Comparison of ENCODE assay signal across 8 cellular contexts in genomic region chr11:74593463-74593862, GRCh38. TPM values are rescaled to one million over a fixed set of nuclear protein-coding genes. Genes with fewer than 3 reads are reported as not detected.
A peak's percentile ranks its signal among the peaks of the same experiment; 100 is the strongest.
DNase-seq lines count a peak whose midpoint lies in the region; ATAC-seq, FAIRE-seq and TF ChIP-seq lines count a peak whose summit lies in the region.

No MANE protein-coding gene starts in this region.

- peak overlapping the region; percentile 84 for H3K27ac ChIP-seq in cardiac muscle cell
- no peak overlapping the region for H3K27ac ChIP-seq in K562 (ENCODE audit: extremely low read depth, low read depth, low read length)
- H3K27ac ChIP-seq in upper lobe of left lung = peak overlapping the region in 3 of 4 donors; percentile 82 to 91 (median 88)

- peaks cover 20% of the 10 kb centered on the region for H3K79me2 ChIP-seq in K562 (ENCODE audit: control insufficient read depth, insufficient read depth, low read length)

- H3K27me3 Mint-ChIP-seq in memory B cell = peaks cover 2% of the 10 kb centered on the region

- CTCF ChIA-PET in K562 (lab: Yijun Ruan, JAX; ENCODE audit: low intra/inter-chr PET ratio) = no interaction called here

- no peak for TF ChIP-seq RAD21 in K562 (CRISPR knock-in tag; conservative IDR thresholded peaks at IDR 0.05 in 1 of 2, IDR thresholded peaks at IDR 0.05 in 1 of 2)

- H3K27ac Mint-ChIP-seq in memory B cell = peak overlapping the region; percentile 84

- H3K9me3 ChIP-seq in cardiac muscle cell (ENCODE audit: low read depth) (no peaks in the 10 kb centered on the region), K562 (replicated peaks; ENCODE audit: control insufficient read depth, insufficient read depth, low read depth, low read length) (no peaks in the 10 kb centered on the region), upper lobe of left lung (no peaks in the 10 kb centered on the region)

- in situ Hi-C loops in K562 (cut with MboI) = no loop called here

- TF ChIP-seq CTCF in cardiac muscle cell (IDR thresholded peaks at IDR 0.05; ENCODE audit: low read depth, low read length) (no peak), K562 (IDR thresholded peaks at IDR 0.05 in 2 of 3, conservative IDR thresholded peaks at IDR 0.05 in 1 of 3; ENCODE audit: insufficient read depth in 2 of 3, low read depth in 1 of 3, low read length in 3 of 3) (no peak), upper lobe of left lung (IDR thresholded peaks at IDR 0.05) (no peak)

- H3K4me1 Mint-ChIP-seq in memory B cell = peaks cover 14% of the 10 kb centered on the region

- no TSS peak for BruUV-seq in K562 (replicated peaks; lab: Mats Ljungman, UMichigan)

- ATAC-seq in left cardiac atrium = no peak
- ATAC-seq in K562 = no peak
- no peak for ATAC-seq in memory B cell (ENCODE audit: low read depth)
- no peak for ATAC-seq in upper lobe of left lung (ENCODE audit: low FRiP score in 2 of 2)
- no peak for ATAC-seq in HG02623 (IDR thresholded peaks at IDR 0.05; ENCODE audit: unreplicated experiment)

- TF ChIP-seq EP300 in K562 (IDR thresholded peaks at IDR 0.05; ENCODE audit: low read length) (no peak), upper lobe of left lung (IDR thresholded peaks at IDR 0.05) (no peak)

- intact Hi-C loops in left cardiac atrium (cut with DNase I) (no loop called here), K562 (cut with micrococcal nuclease) (no loop called here)

- H3K4me3 ChIP-seq in cardiac muscle cell (peak overlapping the region; percentile 87), K562 (peak overlapping the region; percentile 88), upper lobe of left lung (peak overlapping the region in 3 of 4 donors; percentile 75 to 81 (median 78))

- peak overlapping the region; percentile 64 to 95; a peak in 3 of 4 replicates for H3K9ac ChIP-seq in K562 (ENCODE audit: insufficient read depth in 1 of 2, low read depth in 2 of 2, low read length in 2 of 2)

- H3K4me2 ChIP-seq in K562 (ENCODE audit: insufficient read depth, low read length) = peak overlapping the region; percentile 81

- WGBS in K562 (ENCODE audit: insufficient coverage, low coverage, missing lambda C conversion rate) = 0% methylated on average over 1 of the region's 1 CpG
- 0 to 4% methylated on average over 1 of the region's 1 CpG for WGBS in upper lobe of left lung, 2 donors

- no peak for FAIRE-seq in K562 (lab: Jason Lieb, UNC)

- H2AFZ ChIP-seq in K562 (ENCODE audit: low read depth, low read length) = peak overlapping the region; percentile 89

- peak overlapping the region; percentile 88 for H3K4me3 Mint-ChIP-seq in memory B cell

- no peaks in the 10 kb centered on the region for H4K20me1 ChIP-seq in K562 (replicated peaks; ENCODE audit: control insufficient read depth, insufficient read depth, low read length)

- peaks cover 5% of the 10 kb centered on the region for H3K4me1 ChIP-seq in cardiac muscle cell (ENCODE audit: low read depth)
- H3K4me1 ChIP-seq in K562 (replicated peaks in 1 of 2; ENCODE audit: control insufficient read depth in 2 of 2, insufficient read depth in 2 of 2, low read length in 2 of 2) = peaks cover 0 to 6% of the 10 kb centered on the region in 2 experiments; a peak in 3 of 5 replicates
- peaks cover 7 to 22% (median 12%) of the 10 kb centered on the region in 4 donors for H3K4me1 ChIP-seq in upper lobe of left lung

- no peaks in the 10 kb centered on the region for H3K9me3 Mint-ChIP-seq in memory B cell

- H3K36me3 ChIP-seq in cardiac muscle cell = peaks cover 4% of the 10 kb centered on the region
- H3K36me3 ChIP-seq in K562 (ENCODE audit: control insufficient read depth, insufficient read depth, low read length) = peaks cover 38% of the 10 kb centered on the region; the same call in 2 of the 3 replicates
- H3K36me3 ChIP-seq in upper lobe of left lung = peaks cover 0 to 20% (median 6%) of the 10 kb centered on the region in 4 donors

- H3K36me3 Mint-ChIP-seq in memory B cell = peaks cover 11% of the 10 kb centered on the region

- no peaks in the 10 kb centered on the region for H3K9me1 ChIP-seq in K562 (ENCODE audit: control insufficient read depth, insufficient read depth, low read length)

- H3K27me3 ChIP-seq in cardiac muscle cell (no peaks in the 10 kb centered on the region), K562 (ENCODE audit: control insufficient read depth in 2 of 2, insufficient read depth in 2 of 2, low read length in 2 of 2) (no peaks in the 10 kb centered on the region), upper lobe of left lung (no peaks in the 10 kb centered on the region)

- DNase-seq in cardiac muscle cell (ENCODE audit: low read depth in 1 of 2, low spot score in 1 of 2) (no peak), left cardiac atrium (no peak), K562 (ENCODE audit: extremely low read depth in 1 of 4, low spot score in 3 of 4) (no peak), memory B cell (ENCODE audit: low spot score in 2 of 2) (no peak), upper lobe of left lung (no peak), NCI-H526 treated with DMSO at 0.1 percent for 48 hours (lab: John Stamatoyannopoulos, UW) (no peak), germinal center (ENCODE audit: low spot score) (no peak)

- POLR2A ChIA-PET in K562 (lab: Yijun Ruan, JAX) = interaction anchor here (1.5 to 1.9 kb wide), 3 partner anchors 9 to 30 kb away, joined by 4 to 14 read pairs (median 6); no protein-coding TSS in a partner anchor

- TF ChIP-seq POLR2A in K562 (conservative IDR thresholded peaks at IDR 0.05) (no peak), upper lobe of left lung (IDR thresholded peaks at IDR 0.05) (no peak)

TF ChIP-seq in K562, 482 proteins besides CTCF, POLR2A, EP300 and RAD21 (continues in another document):
- TF ChIP-seq SIRT6 (IDR thresholded peaks at IDR 0.05; ENCODE audit: low read depth, low read length) (no peak), GATAD2A (IDR thresholded peaks at IDR 0.05) (no peak), GABPB1 (CRISPR knock-in tag; IDR thresholded peaks at IDR 0.05) (no peak), HDAC6 (IDR thresholded peaks at IDR 0.05; ENCODE audit: low read depth, low read length) (no peak), ZFX (CRISPR knock-in tag; IDR thresholded peaks at IDR 0.05) (no peak), ELF2 (CRISPR knock-in tag; IDR thresholded peaks at IDR 0.05) (no peak), SETDB1 (IDR thresholded peaks at IDR 0.05; ENCODE audit: low read length) (no peak)
- TF ChIP-seq, protein P1, sequence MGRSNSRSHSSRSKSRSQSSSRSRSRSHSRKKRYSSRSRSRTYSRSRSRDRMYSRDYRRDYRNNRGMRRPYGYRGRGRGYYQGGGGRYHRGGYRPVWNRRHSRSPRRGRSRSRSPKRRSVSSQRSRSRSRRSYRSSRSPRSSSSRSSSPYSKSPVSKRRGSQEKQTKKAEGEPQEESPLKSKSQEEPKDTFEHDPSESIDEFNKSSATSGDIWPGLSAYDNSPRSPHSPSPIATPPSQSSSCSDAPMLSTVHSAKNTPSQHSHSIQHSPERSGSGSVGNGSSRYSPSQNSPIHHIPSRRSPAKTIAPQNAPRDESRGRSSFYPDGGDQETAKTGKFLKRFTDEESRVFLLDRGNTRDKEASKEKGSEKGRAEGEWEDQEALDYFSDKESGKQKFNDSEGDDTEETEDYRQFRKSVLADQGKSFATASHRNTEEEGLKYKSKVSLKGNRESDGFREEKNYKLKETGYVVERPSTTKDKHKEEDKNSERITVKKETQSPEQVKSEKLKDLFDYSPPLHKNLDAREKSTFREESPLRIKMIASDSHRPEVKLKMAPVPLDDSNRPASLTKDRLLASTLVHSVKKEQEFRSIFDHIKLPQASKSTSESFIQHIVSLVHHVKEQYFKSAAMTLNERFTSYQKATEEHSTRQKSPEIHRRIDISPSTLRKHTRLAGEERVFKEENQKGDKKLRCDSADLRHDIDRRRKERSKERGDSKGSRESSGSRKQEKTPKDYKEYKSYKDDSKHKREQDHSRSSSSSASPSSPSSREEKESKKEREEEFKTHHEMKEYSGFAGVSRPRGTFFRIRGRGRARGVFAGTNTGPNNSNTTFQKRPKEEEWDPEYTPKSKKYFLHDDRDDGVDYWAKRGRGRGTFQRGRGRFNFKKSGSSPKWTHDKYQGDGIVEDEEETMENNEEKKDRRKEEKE (IDR thresholded peaks at IDR 0.05; ENCODE audit: borderline replicate concordance in 1 of 2, control insufficient read depth in 1 of 2, low read depth in 2 of 2, low read length in 1 of 2) = no peak
- TF ChIP-seq, protein P2, sequence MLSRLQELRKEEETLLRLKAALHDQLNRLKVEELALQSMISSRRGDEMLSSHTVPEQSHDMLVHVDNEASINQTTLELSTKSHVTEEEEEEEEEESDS (CRISPR knock-in tag; IDR thresholded peaks at IDR 0.05) = no peak

RNA-seq across cellular contexts. Expression of gene POLD3, which starts 1.1 kb away (rescaled TPM):
- 12.8 and 13.1 TPM in 2 replicates for total RNA-seq in cardiac muscle cell
- 24.1 and 24.5 TPM in 2 replicates for polyA plus RNA-seq in cardiac muscle cell
- 1 to 10 TPM; 6.7 to 8.9 TPM for total RNA-seq in left cardiac atrium
- total RNA-seq in K562 (2011; cell fraction: chromatin; rRNA removed; ENCODE audit: low replicate concordance) = 24.4 and 43.5 TPM in 2 replicates
- 6.7 and 11.4 TPM in 2 replicates for total RNA-seq in K562 (2011; cell fraction: nucleolus; rRNA removed)
- 21.4 and 33.4 TPM in 2 replicates for total RNA-seq in K562 (2011; cell fraction: nucleoplasm; rRNA removed)
- 10.6 and 11.9 TPM in 2 replicates for total RNA-seq in K562 (2014; rRNA removed)
- 21.6 and 26.1 TPM in 2 replicates for total RNA-seq in K562 (2014; rRNA removed; fragmentation: Illumina TruSeq; extraction: Trizol)
- total RNA-seq in K562 (2015; rRNA removed; fragmentation: Illumina TruSeq; extraction: Trizol) = 22.4 and 24.6 TPM in 2 replicates
- 20.9 and 22.1 TPM in 2 replicates for total RNA-seq in K562 (2021)
- 36.9 and 40.1 TPM in 2 replicates for polyA plus RNA-seq in K562 (2011; rRNA removed)
- 12.5 and 13.1 TPM in 2 replicates for polyA plus RNA-seq in K562 (2011; cell fraction: cytosol; rRNA removed)
- 45.2 and 49.2 TPM in 2 replicates for polyA plus RNA-seq in K562 (2011; cell fraction: nucleus; rRNA removed)
- 13.1 and 17.4 TPM in 2 replicates for polyA plus RNA-seq in K562 (2012)
- polyA plus RNA-seq in K562 (2014; fragmentation: Illumina TruSeq; extraction: Trizol) = 21.6 and 25.2 TPM in 2 replicates
- polyA plus RNA-seq in K562 (2014; fragmentation: Nextera tagmentation; extraction: Ambion mirVana) = 10 to 100 TPM; 27.2 to 28.6 TPM
- polyA plus RNA-seq in K562 (2014; rRNA removed) = 19.5 and 20.8 TPM in 2 replicates
- 31.6 and 36.8 TPM in 2 replicates for polyA minus RNA-seq in K562 (2011; rRNA and poly(A)+ RNA removed)
- 6.3 and 11.5 TPM in 2 replicates for polyA minus RNA-seq in K562 (2011; cell fraction: cytosol; rRNA and poly(A)+ RNA removed)
- 16.2 and 25.9 TPM in 2 replicates for polyA minus RNA-seq in K562 (2011; cell fraction: nucleus; rRNA and poly(A)+ RNA removed)
- total RNA-seq in upper lobe of left lung = 10 to 100 TPM in 5 of 6 donors, 1 to 10 TPM in 1; 7.4 to 20.8 (median 16.4) TPM
